Comparison of ENCODE assay signal across 23 cellular contexts in the genomic region with DNA sequence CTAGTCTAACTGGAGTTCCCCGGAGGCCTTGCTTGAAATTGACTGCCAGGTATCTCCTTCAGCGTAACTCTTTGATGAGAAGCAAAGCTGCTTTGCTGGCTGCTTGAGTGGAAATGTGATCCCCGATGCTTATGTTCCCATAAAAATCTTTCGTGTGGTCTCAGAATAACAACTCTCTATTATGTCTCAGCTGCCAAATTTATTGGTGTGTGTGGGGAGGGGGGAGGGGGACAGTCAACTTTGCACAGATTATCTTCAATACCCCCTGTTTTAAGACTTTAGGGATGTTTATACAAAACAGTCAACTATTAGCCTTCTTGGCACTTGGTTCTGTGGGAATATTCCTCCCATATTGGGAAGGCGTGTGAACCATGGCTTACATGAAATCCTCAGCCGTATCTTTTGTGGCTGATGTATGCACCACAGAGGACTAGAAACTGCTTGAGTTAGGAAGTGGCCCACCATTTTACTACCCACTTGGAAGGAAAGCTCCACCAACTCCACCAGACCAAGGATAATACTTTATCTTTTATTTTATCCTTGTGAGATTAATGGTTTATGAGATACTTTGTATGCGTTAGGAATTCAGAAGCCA.
"Had no signal": no experiment of that assay in that cellular context is flagged by ENCODE, and none has a peak within 500 bp of the region (broad histone marks: within the 10 kb centered on the region; RNA-seq: fewer than 3 reads in every experiment).

No MANE protein-coding gene starts in this region.

- H3K27me3 Mint-ChIP-seq: activated CD4-positive, alpha-beta T cell treated with anti-CD3 and anti-CD28 coated beads, Interleukin-2, amount 10 ng/mL, durations not matched to agents 7 days and 5 days; activated naive CD4-positive, alpha-beta T cell treated with anti-CD3 and anti-CD28 coated beads, Interleukin-2, amount 10 ng/mL, durations not matched to agents 7 days and 5 days had no signal

- H3K9me3 ChIP-seq: left lung, right atrium auricular region, tibial nerve, vagina had no signal

- H3K4me3 Mint-ChIP-seq: activated CD4-positive, alpha-beta T cell treated with anti-CD3 and anti-CD28 coated beads, Interleukin-2, amount 10 ng/mL, durations not matched to agents 7 days and 5 days; activated naive CD4-positive, alpha-beta T cell treated with anti-CD3 and anti-CD28 coated beads, Interleukin-2, amount 10 ng/mL, durations not matched to agents 7 days and 5 days; activated T-cell treated with anti-CD3 and anti-CD28 coated beads, Interleukin-2, amount 50 U/mL, for 4 hours; endodermal cell; neural crest cell had no signal

- H3K27me3 ChIP-seq: brain microvascular endothelial cell, left lung, right atrium auricular region, tibial nerve, vagina had no signal

- H3K4me3 ChIP-seq: left lung, right atrium auricular region, tibial nerve, vagina had no signal

- H3K9me3 Mint-ChIP-seq: activated CD4-positive, alpha-beta T cell treated with anti-CD3 and anti-CD28 coated beads, Interleukin-2, amount 10 ng/mL, durations not matched to agents 7 days and 5 days; activated naive CD4-positive, alpha-beta T cell treated with anti-CD3 and anti-CD28 coated beads, Interleukin-2, amount 10 ng/mL, durations not matched to agents 7 days and 5 days; activated T-cell treated with anti-CD3 and anti-CD28 coated beads, Interleukin-2, amount 50 U/mL, for 4 hours had no signal

- H3K36me3 ChIP-seq: brain microvascular endothelial cell, left lung, right atrium auricular region, tibial nerve, vagina had no signal

- H3K27ac Mint-ChIP-seq: activated CD4-positive, alpha-beta T cell treated with anti-CD3 and anti-CD28 coated beads, Interleukin-2, amount 10 ng/mL, durations not matched to agents 7 days and 5 days; activated naive CD4-positive, alpha-beta T cell treated with anti-CD3 and anti-CD28 coated beads, Interleukin-2, amount 10 ng/mL, durations not matched to agents 7 days and 5 days; endodermal cell; progenitor cell of endocrine pancreas had no signal

- H3K4me1 Mint-ChIP-seq: activated CD4-positive, alpha-beta T cell treated with anti-CD3 and anti-CD28 coated beads, Interleukin-2, amount 10 ng/mL, durations not matched to agents 7 days and 5 days; activated naive CD4-positive, alpha-beta T cell treated with anti-CD3 and anti-CD28 coated beads, Interleukin-2, amount 10 ng/mL, durations not matched to agents 7 days and 5 days; endodermal cell; neural crest cell had no signal

- H3K27ac ChIP-seq: brain microvascular endothelial cell, left lung, right atrium auricular region, tibial nerve, vagina had no signal

- H3K36me3 Mint-ChIP-seq: activated naive CD4-positive, alpha-beta T cell treated with anti-CD3 and anti-CD28 coated beads, Interleukin-2, amount 10 ng/mL, durations not matched to agents 7 days and 5 days had no signal

- H3K4me1 ChIP-seq: left lung, right atrium auricular region, tibial nerve had no signal

- DNase-seq: activated CD4-positive, alpha-beta T cell treated with anti-CD3 and anti-CD28 coated beads, Interleukin-2, amount 10 ng/mL, durations not matched to agents 7 days and 5 days; activated CD4-positive, CD25-positive, alpha-beta regulatory T cell; activated CD8-positive, alpha-beta memory T cell treated with anti-CD3 and anti-CD28 coated beads, Interleukin-2, amount 50 U/mL, for 4 hours; activated naive CD4-positive, alpha-beta T cell treated with anti-CD3 and anti-CD28 coated beads, Interleukin-2, amount 10 ng/mL, durations not matched to agents 7 days and 5 days; activated T-cell treated with anti-CD3 and anti-CD28 coated beads, Interleukin-2, amount 50 U/mL, for 4 hours; aorta; brain microvascular endothelial cell; central memory CD4-positive, alpha-beta T cell; endodermal cell; foreskin melanocyte; glutamatergic neuron; hypothalamus; left lung; mammary epithelial cell; stimulated activated CD4-positive, alpha-beta T cell treated with anti-CD3 and anti-CD28 coated beads, Interleukin-2, amount 100 ng/mL, for 24 hours; stimulated activated naive CD8-positive, alpha-beta T cell treated with anti-CD3 and anti-CD28 coated beads, Interleukin-15, Interleukin-2, amounts not matched to agents 100 U/mL and 50 U/mL, for 24 hours; substantia nigra; T1000 had no signal
